ENCODE assay signal across 8 cellular contexts in genomic region chr7:16071246-16071857, GRCh38.
DNase-seq lines count a peak whose midpoint lies in the region; ATAC-seq and TF ChIP-seq lines count a peak whose summit lies in the region.

No MANE protein-coding gene starts in this region.

- peak; percentile 84 for ATAC-seq in HG02642 (IDR thresholded peaks at IDR 0.05; ENCODE audit: poor library complexity, unreplicated experiment)

- in situ Hi-C loops in ACHN (cut with HindIII; ENCODE audit: low pct_ligation_motif_present, low pct_unique_long_range_greater_than_20kb, low sequenced_read_pairs) = loop anchor here (25.0 kb wide), 1 partner anchor 734 kb away; no protein-coding TSS in a partner anchor

- H3K27me3 Mint-ChIP-seq in neural crest cell (ENCODE audit: low read depth) = no peaks in the 10 kb centered on the region
- H3K27me3 Mint-ChIP-seq in T-helper 2 cell treated with Interferon-gamma antibody and Interleukin-4, amounts not matched to agents 5 μg/mL and 100 μg/mL, for 36 hours (ENCODE audit: low read depth) = no peaks in the 10 kb centered on the region

- no peaks in the 10 kb centered on the region for H3K9me3 Mint-ChIP-seq in neural crest cell
- H3K9me3 Mint-ChIP-seq in T-helper 2 cell treated with Interferon-gamma antibody and Interleukin-4, amounts not matched to agents 5 μg/mL and 100 μg/mL, for 36 hours = no peaks in the 10 kb centered on the region

- peaks cover 6% of the 10 kb centered on the region for H3K4me1 Mint-ChIP-seq in neural crest cell
- no peaks in the 10 kb centered on the region for H3K4me1 Mint-ChIP-seq in T-helper 2 cell treated with Interferon-gamma antibody and Interleukin-4, amounts not matched to agents 5 μg/mL and 100 μg/mL, for 36 hours (ENCODE audit: low read depth)

- TF ChIP-seq CTCF in GM12875 (IDR thresholded peaks at IDR 0.05; ENCODE audit: borderline replicate concordance, insufficient read depth, low read depth, low read length) (peak; percentile 33; the same call in 1 of the 2 replicates), NB4 (IDR thresholded peaks at IDR 0.05; ENCODE audit: low read depth, low read length) (peak; percentile 43), neural crest cell (conservative IDR thresholded peaks at IDR 0.05) (peak; percentile 95)

- DNase-seq in ACHN (peak; percentile 82), NB4 (ENCODE audit: low read depth) (peak; percentile 68), SHP77 (lab: John Stamatoyannopoulos, UW) (peak; percentile 81 to 92), erythroblast (lab: John Stamatoyannopoulos, UW) (peak; percentile 56 to 67), neural crest cell (ENCODE audit: low read depth, low spot score) (peak; percentile 12)
- DNase-seq in T-helper 2 cell treated with Interferon-gamma antibody and Interleukin-4, amounts not matched to agents 5 μg/mL and 100 μg/mL, for 36 hours (ENCODE audit: low spot score) = no peak

- no peaks in the 10 kb centered on the region for H3K36me3 Mint-ChIP-seq in neural crest cell (ENCODE audit: low read depth)
- H3K36me3 Mint-ChIP-seq in T-helper 2 cell treated with Interferon-gamma antibody and Interleukin-4, amounts not matched to agents 5 μg/mL and 100 μg/mL, for 36 hours (ENCODE audit: low read depth) = no peaks in the 10 kb centered on the region

- H3K27ac Mint-ChIP-seq in neural crest cell (ENCODE audit: unreplicated experiment) = no peak overlapping the region
- no peak overlapping the region for H3K27ac Mint-ChIP-seq in T-helper 2 cell treated with Interferon-gamma antibody and Interleukin-4, amounts not matched to agents 5 μg/mL and 100 μg/mL, for 36 hours

- no peak overlapping the region for H3K4me3 Mint-ChIP-seq in neural crest cell
- no peak overlapping the region for H3K4me3 Mint-ChIP-seq in T-helper 2 cell treated with Interferon-gamma antibody and Interleukin-4, amounts not matched to agents 5 μg/mL and 100 μg/mL, for 36 hours

- no peak overlapping the region for H3K4me3 ChIP-seq in GM12875 (ENCODE audit: low read depth, low read length)
- no peak overlapping the region for H3K4me3 ChIP-seq in NB4 (ENCODE audit: low read depth, low read length)

- TF ChIP-seq POLR2A in NB4 (IDR thresholded peaks at IDR 0.05; ENCODE audit: extremely low read depth, insufficient read length) (no peak), erythroblast (IDR thresholded peaks at IDR 0.05; ENCODE audit: low read length) (no peak)

Comparison
In these comparisons a context has a peak if more than half of its experiments do, and no peak if none do; other contexts are left out.
1. CTCF ChIP-seq: peak in every context shown above with its lines; median percentile 95 in neural crest cell; 43 in NB4; 33 in GM12875.